Comparison of ENCODE assay signal across 18 cellular contexts in the genomic region with DNA sequence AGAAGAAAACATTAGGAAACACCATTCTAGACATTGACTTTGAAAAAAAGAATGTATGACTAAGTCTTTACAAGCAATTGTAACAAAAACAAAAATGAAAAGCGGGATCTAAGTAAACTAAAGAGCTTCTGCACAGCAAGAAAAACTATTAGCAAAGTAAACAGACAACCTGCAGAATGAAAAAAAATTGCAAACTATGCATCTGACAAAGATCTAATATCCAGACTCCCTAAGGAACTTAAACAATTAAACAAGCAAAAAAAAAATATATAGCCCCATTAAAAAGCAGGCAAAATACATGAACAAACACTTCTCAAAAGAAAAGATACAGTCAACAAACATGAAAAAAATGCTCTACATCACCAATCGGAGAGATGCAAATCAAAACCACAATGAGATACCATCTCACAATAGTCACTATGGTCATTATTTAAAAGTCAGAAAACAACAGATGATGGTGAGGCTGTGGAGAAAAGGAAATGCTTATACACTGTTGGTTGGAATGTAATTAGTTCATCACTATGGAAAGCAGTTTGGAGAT.
DNase-seq lines count a peak whose midpoint lies in the region; ATAC-seq, FAIRE-seq and TF ChIP-seq lines count a peak whose summit lies in the region.
"Had no signal": no experiment of that assay in that cellular context is flagged by ENCODE, and none has a peak within 500 bp of the region (broad histone marks: within the 10 kb centered on the region; RNA-seq: fewer than 3 reads in every experiment).

No MANE protein-coding gene starts in this region.

- peak; percentile 76 for FAIRE-seq in endothelial cell of umbilical vein (lab: Jason Lieb, UNC)

- no peaks in the 10 kb centered on the region for H3K79me2 ChIP-seq in endothelial cell of umbilical vein (ENCODE audit: control insufficient read depth, insufficient read depth, low read length)

- dilution Hi-C loops in endothelial cell of umbilical vein (cut with MboI; ENCODE audit: extremely low pct_ligation_motif_present, low sequenced_read_pairs) = no loop called here

- no peak for TF ChIP-seq POLR2A in endothelial cell of umbilical vein (IDR thresholded peaks at IDR 0.05; ENCODE audit: low read depth, low read length)

- DNase-seq in GM04503 (ENCODE audit: low read depth) (peak; percentile 66), RPMI7951 (ENCODE audit: low read depth) (peak; percentile 63), endothelial cell of umbilical vein (ENCODE audit: low read depth, low spot score) (peak; percentile 26), skeletal muscle cell (ENCODE audit: low read depth) (peak; percentile 40), mucosa of descending colon (no peak), germinal center (ENCODE audit: low spot score) (no peak)
- DNase-seq in stimulated activated CD8-positive, alpha-beta memory T cell treated with anti-CD3 and anti-CD28 coated beads, Interleukin-4, amount 100 ng/mL, for 48 hours = no peak
- DNase-seq: activated naive CD8-positive, alpha-beta T cell treated with anti-CD3 and anti-CD28 coated beads for 36 hours; CD8-positive, alpha-beta T cell; NCI-H1092 treated with DMSO at 0.1 percent for 48 hours; stimulated activated CD4-positive, alpha-beta T cell treated with anti-CD3 and anti-CD28 coated beads, Interleukin-4, amount 100 ng/mL, for 1 hour; upper lobe of left lung had no signal

- no TSS peak for BruUV-seq in endothelial cell of umbilical vein (replicated peaks; lab: Mats Ljungman, UMichigan)

- POLR2A ChIA-PET in endothelial cell of umbilical vein (lab: Charles Lee) = no interaction called here

- no peaks in the 10 kb centered on the region for H4K20me1 ChIP-seq in endothelial cell of umbilical vein (replicated peaks; ENCODE audit: control insufficient read depth, extremely low read depth, insufficient read depth, low read length)

- peak overlapping the region; percentile 5 for H3K27ac ChIP-seq in endothelial cell of umbilical vein (ENCODE audit: insufficient read depth, low read depth, low read length)
- H3K27ac ChIP-seq: coronary artery, PC-9, right atrium auricular region, upper lobe of left lung had no signal

- no peak overlapping the region for H3K4me3 ChIP-seq in endothelial cell of umbilical vein (replicated peaks in 1 of 3; ENCODE audit: insufficient read depth in 1 of 3, low read depth in 1 of 3, low read length in 3 of 3)
- H3K4me3 ChIP-seq in skeletal muscle cell (ENCODE audit: low read depth, low read length) = no peak overlapping the region
- no peak overlapping the region for H3K4me3 ChIP-seq in mucosa of descending colon
- H3K4me3 ChIP-seq: coronary artery, lung, PC-9, right atrium auricular region, upper lobe of left lung had no signal

- H3K36me3 ChIP-seq in endothelial cell of umbilical vein (ENCODE audit: control insufficient read depth in 2 of 2, extremely low read depth in 1 of 2, insufficient read depth in 2 of 2, low read length in 2 of 2) (no peaks in the 10 kb centered on the region), mucosa of descending colon (ENCODE audit: low read depth) (no peaks in the 10 kb centered on the region)
- H3K36me3 ChIP-seq: right atrium auricular region, upper lobe of left lung had no signal

- H3K27me3 ChIP-seq in endothelial cell of umbilical vein (ENCODE audit: control insufficient read depth in 2 of 2, insufficient read depth in 2 of 2, low read length in 2 of 2) = no peaks in the 10 kb centered on the region
- H3K27me3 ChIP-seq: right atrium auricular region, upper lobe of left lung had no signal

- H2AFZ ChIP-seq in endothelial cell of umbilical vein (ENCODE audit: low read depth, low read length) = no peak overlapping the region
- H2AFZ ChIP-seq: PC-9 had no signal

- H3K9me1 ChIP-seq in endothelial cell of umbilical vein (replicated peaks; ENCODE audit: control insufficient read depth, extremely low read depth, insufficient read depth, low read length) = no peaks in the 10 kb centered on the region

- CTCF ChIA-PET in endothelial cell of umbilical vein (lab: Charles Lee) = no interaction called here

- H3K4me1 ChIP-seq in endothelial cell of umbilical vein (ENCODE audit: control insufficient read depth, extremely low read depth, insufficient read depth, low read length) (peaks cover 13% of the 10 kb centered on the region), mucosa of descending colon (ENCODE audit: low read depth) (no peaks in the 10 kb centered on the region)
- H3K4me1 ChIP-seq: right atrium auricular region, upper lobe of left lung had no signal

- ATAC-seq in HG02798 (IDR thresholded peaks at IDR 0.05; ENCODE audit: poor library complexity, unreplicated experiment) (no peak), mucosa of descending colon (no peak)
- ATAC-seq: activated CD4-positive, CD25-positive, alpha-beta regulatory T cell treated with anti-CD3 and anti-CD28 coated beads, Interleukin-2, amount 50 U/mL, for 24 hours; CD8-positive, alpha-beta T cell had no signal

- no peak overlapping the region for H3K9ac ChIP-seq in endothelial cell of umbilical vein (replicated peaks; ENCODE audit: extremely low read depth, insufficient read depth, low read length)

- H3K9me3 ChIP-seq in endothelial cell of umbilical vein (replicated peaks; ENCODE audit: control insufficient read depth, insufficient read depth, low read length) (no peaks in the 10 kb centered on the region), mucosa of descending colon (no peaks in the 10 kb centered on the region)
- H3K9me3 ChIP-seq: right atrium auricular region, upper lobe of left lung had no signal

- H3K4me2 ChIP-seq in endothelial cell of umbilical vein (ENCODE audit: insufficient read depth, low read length) = peak overlapping the region; percentile 32
- H3K4me2 ChIP-seq: PC-9 had no signal

- TF ChIP-seq CTCF in endothelial cell of umbilical vein (IDR thresholded peaks at IDR 0.05; ENCODE audit: extremely low read depth in 1 of 2, insufficient read depth in 1 of 2, low read depth in 1 of 2, low read length in 2 of 2) (no peak), mucosa of descending colon (IDR thresholded peaks at IDR 0.05) (no peak)

- intact Hi-C loops in endothelial cell of umbilical vein (cut with micrococcal nuclease) (loop anchor here (5.0 kb wide), 1 partner anchor 150 kb away; no protein-coding TSS in a partner anchor), mucosa of descending colon (cut with DNase I, micrococcal nuclease) (no loop called here)

TF ChIP-seq in endothelial cell of umbilical vein, 7 proteins besides CTCF, POLR2A, EP300 and RAD21:
- TF ChIP-seq JUN (IDR thresholded peaks at IDR 0.05; ENCODE audit: borderline replicate concordance, insufficient read depth, insufficient read length, low read depth) = no peak
- no peak for TF ChIP-seq MYC (IDR thresholded peaks at IDR 0.05; ENCODE audit: low read depth, low read length)
- TF ChIP-seq POLR2AphosphoS5 (IDR thresholded peaks at IDR 0.05; ENCODE audit: insufficient read depth, low read depth, low read length) = no peak
- peak; percentile 43 for TF ChIP-seq GATA2 (IDR thresholded peaks at IDR 0.05; ENCODE audit: insufficient read depth, insufficient read length, low read depth, low read length)
- TF ChIP-seq FOS (IDR thresholded peaks at IDR 0.05; ENCODE audit: borderline replicate concordance, insufficient read depth, low read length) = no peak
- no peak for TF ChIP-seq EZH2 (IDR thresholded peaks at IDR 0.05; ENCODE audit: borderline replicate concordance, low read depth, low read length, severe bottlenecking)
- TF ChIP-seq, protein P1, sequence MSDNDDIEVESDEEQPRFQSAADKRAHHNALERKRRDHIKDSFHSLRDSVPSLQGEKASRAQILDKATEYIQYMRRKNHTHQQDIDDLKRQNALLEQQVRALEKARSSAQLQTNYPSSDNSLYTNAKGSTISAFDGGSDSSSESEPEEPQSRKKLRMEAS (IDR thresholded peaks at IDR 0.05; ENCODE audit: insufficient read depth, insufficient read length) = no peak
TF ChIP-seq in endothelial cell of umbilical vein: peak in this region for 1.

Comparison
In these comparisons a context has a peak if more than half of its experiments do, and no peak if none do; other contexts are left out.
1. DNase-seq: peak in GM04503 (single experiment), RPMI7951 (single experiment), endothelial cell of umbilical vein (single experiment) and skeletal muscle cell (single experiment); none in stimulated activated CD8-positive, alpha-beta memory T cell treated with anti-CD3 and anti-CD28 coated beads, Interleukin-4, amount 100 ng/mL, for 48 hours (single experiment), mucosa of descending colon (0 of 3) and germinal center (single experiment).